28 cellular contexts compared by ENCODE assay signal in the genomic region with DNA sequence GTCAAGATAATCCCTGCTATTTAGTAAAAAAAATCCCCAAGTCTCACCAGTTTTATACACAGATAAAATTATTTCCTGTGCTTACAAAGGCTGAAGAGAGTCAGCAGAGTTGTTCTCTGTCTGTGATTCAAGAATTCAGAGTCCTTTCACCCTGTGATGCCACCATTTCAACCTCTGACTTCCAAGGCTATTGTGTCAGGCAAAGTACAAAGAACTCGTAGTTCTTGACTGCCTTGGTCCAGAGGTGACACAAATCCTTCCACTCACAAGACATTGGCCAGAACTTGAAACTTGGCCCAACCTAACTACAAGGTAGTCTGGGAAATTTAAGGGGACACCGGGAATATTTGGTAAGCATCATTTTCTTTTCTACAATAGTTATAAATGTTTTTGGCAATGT.
"Had no signal": no experiment of that assay in that cellular context is flagged by ENCODE, and none has a peak within 500 bp of the region (broad histone marks: within the 10 kb centered on the region; RNA-seq: fewer than 3 reads in every experiment).

No MANE protein-coding gene starts in this region.

- H3K27me3 ChIP-seq: left lung, sigmoid colon, testis, vagina had no signal

- H3K36me3 Mint-ChIP-seq: brain had no signal

- H3K4me3 ChIP-seq: left lung, sigmoid colon, testis, vagina had no signal

- H3K9me3 ChIP-seq: left lung, sigmoid colon, testis, vagina had no signal

- H3K9me3 Mint-ChIP-seq: activated naive CD4-positive, alpha-beta T cell treated with anti-CD3 and anti-CD28 coated beads, Interleukin-2, amount 50 U/mL, for 24 hours; activated T-helper 1 cell treated with anti-CD3 and anti-CD28 coated beads, Interleukin-12 subunit alpha, Interleukin-12 subunit beta, Interleukin-2, Interleukin-4 antibody, amounts not matched to agents 30 ng/mL and 10 ng/mL and 1 ng/mL, durations not matched to agents 14 hours and 24 hours and 36 hours; brain; nephron had no signal

- FAIRE-seq: kidney, TTC549 had no signal

- H3K27me3 Mint-ChIP-seq: activated CD4-positive, alpha-beta T cell treated with anti-CD3 and anti-CD28 coated beads, Interleukin-2, amount 10 ng/mL, durations not matched to agents 7 days and 5 days; activated naive CD4-positive, alpha-beta T cell treated with anti-CD3 and anti-CD28 coated beads, Interleukin-2, amount 50 U/mL, for 24 hours had no signal

- H3K4me3 Mint-ChIP-seq: activated CD4-positive, alpha-beta T cell treated with anti-CD3 and anti-CD28 coated beads, Interleukin-2, amount 10 ng/mL, durations not matched to agents 7 days and 5 days; activated CD8-positive, alpha-beta T cell treated with anti-CD3 and anti-CD28 coated beads, Interleukin-2, amount 10 ng/mL, durations not matched to agents 7 days and 5 days; activated naive CD4-positive, alpha-beta T cell treated with anti-CD3 and anti-CD28 coated beads, Interleukin-2, amount 50 U/mL, for 24 hours; activated T-helper 1 cell treated with anti-CD3 and anti-CD28 coated beads, Interleukin-12 subunit alpha, Interleukin-12 subunit beta, Interleukin-2, Interleukin-4 antibody, amounts not matched to agents 30 ng/mL and 10 ng/mL and 1 ng/mL, durations not matched to agents 14 hours and 24 hours and 36 hours; brain; nephron had no signal

- DNase-seq: activated CD4-positive, alpha-beta T cell treated with anti-CD3 and anti-CD28 coated beads, Interleukin-2, amount 10 ng/mL, durations not matched to agents 7 days and 5 days; activated CD4-positive, CD25-positive, alpha-beta regulatory T cell treated with anti-CD3 and anti-CD28 coated beads, Interleukin-2, amount 50 U/mL, for 72 hours; activated CD8-positive, alpha-beta T cell treated with anti-CD3 and anti-CD28 coated beads, Interleukin-2, amount 10 ng/mL, durations not matched to agents 7 days and 5 days; activated gamma-delta T cell; anterior cingulate cortex; caudate nucleus; dermis blood vessel endothelial cell; effector CD8-positive, alpha-beta T cell; erythroblast; foreskin melanocyte; kidney; left lung; mammary epithelial cell; midbrain; occipital lobe; sigmoid colon; stimulated activated CD4-positive, alpha-beta T cell treated with anti-CD3 and anti-CD28 coated beads, Interleukin-2, amount 100 ng/mL, for 48 hours; stimulated activated CD8-positive, alpha-beta memory T cell treated with anti-CD3 and anti-CD28 coated beads, Interleukin-4, amount 100 ng/mL, for 48 hours; stimulated activated naive CD4-positive, alpha-beta T cell; testis; trophoblast cell; WERI-Rb-1 had no signal

- H3K4me1 Mint-ChIP-seq: brain, nephron had no signal

- H3K4me1 ChIP-seq: left lung, sigmoid colon, testis, vagina had no signal

- H3K27ac Mint-ChIP-seq: activated CD4-positive, alpha-beta T cell treated with anti-CD3 and anti-CD28 coated beads, Interleukin-2, amount 10 ng/mL, durations not matched to agents 7 days and 5 days; activated CD8-positive, alpha-beta T cell treated with anti-CD3 and anti-CD28 coated beads, Interleukin-2, amount 10 ng/mL, durations not matched to agents 7 days and 5 days; activated naive CD4-positive, alpha-beta T cell treated with anti-CD3 and anti-CD28 coated beads, Interleukin-2, amount 50 U/mL, for 24 hours; activated T-helper 1 cell treated with anti-CD3 and anti-CD28 coated beads, Interleukin-12 subunit alpha, Interleukin-12 subunit beta, Interleukin-2, Interleukin-4 antibody, amounts not matched to agents 30 ng/mL and 10 ng/mL and 1 ng/mL, durations not matched to agents 14 hours and 24 hours and 36 hours; brain; nephron had no signal

- H3K27ac ChIP-seq: left lung, sigmoid colon, vagina, WERI-Rb-1 had no signal

- ATAC-seq: activated CD8-positive, alpha-beta T cell treated with anti-CD3 and anti-CD28 coated beads, Interleukin-2, amount 10 ng/mL, durations not matched to agents 7 days and 5 days; left lung had no signal

- H3K36me3 ChIP-seq: left lung, sigmoid colon, vagina, WERI-Rb-1 had no signal
